Comparison of ENCODE assay signal across 8 cellular contexts in genomic region chr10:15168296-15168780, GRCh38. TPM values are rescaled to one million over a fixed set of nuclear protein-coding genes. Genes with fewer than 3 reads are reported as not detected.
DNase-seq lines count a peak whose midpoint lies in the region; ATAC-seq lines count a peak whose summit lies in the region.

Gene NMT2, minus strand, starts transcription at chr10:15168693. Its CDS starts 81 bp downstream, at chr10:15168612.

- no peaks in the 10 kb centered on the region for H3K9me3 ChIP-seq in right cardiac atrium (ENCODE audit: control insufficient read depth, low read length)

- peak; percentile 92 for ATAC-seq in GM19328 (IDR thresholded peaks at IDR 0.05; ENCODE audit: unreplicated experiment)
- ATAC-seq in HG03378 (IDR thresholded peaks at IDR 0.05; ENCODE audit: unreplicated experiment) = peak; percentile 66
- peak; percentile 82 for ATAC-seq in activated naive CD8-positive, alpha-beta T cell treated with anti-CD3 and anti-CD28 coated beads, Interleukin-2, amount 50 U/mL, for 24 hours
- peak; percentile 90 to 92 for ATAC-seq in right cardiac atrium

- peaks cover 54% of the 10 kb centered on the region for H3K4me1 Mint-ChIP-seq in activated naive CD8-positive, alpha-beta T cell treated with anti-CD3 and anti-CD28 coated beads, Interleukin-2, amount 50 U/mL, for 24 hours

- no peaks in the 10 kb centered on the region for H3K27me3 Mint-ChIP-seq in activated naive CD8-positive, alpha-beta T cell treated with anti-CD3 and anti-CD28 coated beads, Interleukin-2, amount 50 U/mL, for 24 hours

- peaks cover 1% of the 10 kb centered on the region for H3K36me3 Mint-ChIP-seq in activated naive CD8-positive, alpha-beta T cell treated with anti-CD3 and anti-CD28 coated beads, Interleukin-2, amount 50 U/mL, for 24 hours (ENCODE audit: low read depth)

- under 1% methylated on average over 68 of the region's 68 CpGs for WGBS in right cardiac atrium

- H3K4me3 ChIP-seq in right cardiac atrium (ENCODE audit: low read length) = peak within 1 kb of the TSS; percentile 80

- DNase-seq in ELF-1 (ENCODE audit: low read depth, low spot score) (peak; percentile 89), NCI-H526 (lab: John Stamatoyannopoulos, UW) (peak; percentile 45 to 89), right cardiac atrium (peak; percentile 90 to 96 (median 95)), pulmonary artery endothelial cell (ENCODE audit: low read depth, low spot score) (no peak), ecto neural progenitor cell (ENCODE audit: low spot score) (no peak)
- DNase-seq in activated naive CD8-positive, alpha-beta T cell treated with anti-CD3 and anti-CD28 coated beads, Interleukin-2, amount 50 U/mL, for 24 hours = no peak

- intact Hi-C loops in right cardiac atrium (cut with DNase I) = no loop called here

- H3K27ac ChIP-seq in right cardiac atrium (ENCODE audit: low read length) = peak within 1 kb of the TSS; percentile 92

- no peaks in the 10 kb centered on the region for H3K27me3 ChIP-seq in right cardiac atrium (ENCODE audit: control insufficient read depth, insufficient read depth)

- H3K27ac Mint-ChIP-seq in activated naive CD8-positive, alpha-beta T cell treated with anti-CD3 and anti-CD28 coated beads, Interleukin-2, amount 50 U/mL, for 24 hours = peak within 1 kb of the TSS; percentile 87

- H3K9me3 Mint-ChIP-seq in activated naive CD8-positive, alpha-beta T cell treated with anti-CD3 and anti-CD28 coated beads, Interleukin-2, amount 50 U/mL, for 24 hours = no peaks in the 10 kb centered on the region

- H3K4me3 Mint-ChIP-seq in activated naive CD8-positive, alpha-beta T cell treated with anti-CD3 and anti-CD28 coated beads, Interleukin-2, amount 50 U/mL, for 24 hours = peak within 1 kb of the TSS; percentile 86

- peaks cover 3% of the 10 kb centered on the region for H3K4me1 ChIP-seq in right cardiac atrium (ENCODE audit: control insufficient read depth, insufficient read depth, low read length)

RNA-seq across cellular contexts. Expression of gene NMT2, which starts in this region (rescaled TPM):
- 10 to 100 TPM; 10.1 to 11.9 (median 11.1) TPM for total RNA-seq in right cardiac atrium
- 7.0 TPM for polyA plus RNA-seq in right cardiac atrium
- 55.7 and 62.2 TPM in 2 replicates for total RNA-seq in pulmonary artery endothelial cell

Comparison
In these comparisons a context has a peak if more than half of its experiments do, and no peak if none do; other contexts are left out.
1. DNase-seq: peak in ELF-1 (single experiment), NCI-H526 (2 of 2) and right cardiac atrium (3 of 3); none in activated naive CD8-positive, alpha-beta T cell treated with anti-CD3 and anti-CD28 coated beads, Interleukin-2, amount 50 U/mL, for 24 hours (single experiment), pulmonary artery endothelial cell (single experiment) and ecto neural progenitor cell (single experiment).
2. Peak in every context shown above with its lines, with median percentiles within 50 percentile points of each other: ATAC-seq.